Comparison of ENCODE assay signal across 25 cellular contexts in genomic region chr4:156571146-156571545, GRCh38.
"Had no signal": no experiment of that assay in that cellular context is flagged by ENCODE, and none has a peak within 500 bp of the region (broad histone marks: within the 10 kb centered on the region; RNA-seq: fewer than 3 reads in every experiment).

No MANE protein-coding gene starts in this region.

- H3K36me3 ChIP-seq: breast epithelium, colonic mucosa, gastroesophageal sphincter, neutrophil, ovary, sigmoid colon, stomach, thyroid gland had no signal

- H3K9me3 ChIP-seq: breast epithelium, colonic mucosa, gastroesophageal sphincter, neutrophil, ovary, sigmoid colon, stomach, thyroid gland had no signal

- H3K4me3 ChIP-seq: breast epithelium, colonic mucosa, dorsolateral prefrontal cortex, gastroesophageal sphincter, ovary, sigmoid colon, smooth muscle cell, stomach, thyroid gland had no signal

- ATAC-seq: activated CD8-positive, alpha-beta memory T cell treated with anti-CD3 and anti-CD28 coated beads, Interleukin-2, amount 10 ng/mL, durations not matched to agents 7 days and 5 days; activated CD8-positive, alpha-beta T cell treated with anti-CD3 and anti-CD28 coated beads, Interleukin-2, amount 10 ng/mL, durations not matched to agents 7 days and 5 days; activated naive CD8-positive, alpha-beta T cell treated with anti-CD3 and anti-CD28 coated beads, Interleukin-2, amount 50 U/mL, for 24 hours; effector memory CD8-positive, alpha-beta T cell; gastroesophageal sphincter; stimulated activated naive B cell treated with anti-CD40 and anti-IgM and Interleukin-4, amounts not matched to agents 10 μg/mL and 1 μg/mL and 100 μg/mL, for 72 hours had no signal

- H3K27ac ChIP-seq: breast epithelium, colonic mucosa, dorsolateral prefrontal cortex, gastroesophageal sphincter, neutrophil, ovary, sigmoid colon, stomach, thyroid gland had no signal

- H3K4me2 ChIP-seq: smooth muscle cell had no signal

- H3K4me1 ChIP-seq: breast epithelium, colonic mucosa, gastroesophageal sphincter, stomach, thyroid gland had no signal

- DNase-seq: activated B cell treated with CpG ODN at 0.5 μM for 24 hours; activated CD4-positive, alpha-beta T cell treated with anti-CD3 and anti-CD28 coated beads, Interleukin-2, amount 50 U/mL, for 1 hour; activated CD8-positive, alpha-beta memory T cell treated with anti-CD3 and anti-CD28 coated beads, Interleukin-2, amount 10 ng/mL, durations not matched to agents 7 days and 5 days; activated CD8-positive, alpha-beta T cell treated with anti-CD3 and anti-CD28 coated beads, Interleukin-2, amount 10 ng/mL, durations not matched to agents 7 days and 5 days; activated naive CD8-positive, alpha-beta T cell treated with anti-CD3 and anti-CD28 coated beads, Interleukin-2, amount 50 U/mL, for 24 hours; activated T-cell treated with anti-CD3 and anti-CD28 coated beads, Interleukin-2, amount 50 U/mL, for 48 hours; cerebellar nuclear complex; colonic mucosa; dorsolateral prefrontal cortex; effector memory CD8-positive, alpha-beta T cell; erythroblast; kidney glomerular epithelial cell; mammary epithelial cell; ovary; sigmoid colon; stimulated activated CD4-positive, alpha-beta T cell treated with anti-CD3 and anti-CD28 coated beads, Interleukin-15, amount 100 ng/mL, for 24 hours; stimulated activated CD4-positive, alpha-beta T cell treated with anti-CD3 and anti-CD28 coated beads, Interleukin-2, amount 100 ng/mL, for 24 hours; stimulated activated naive B cell treated with anti-CD40 and anti-IgM and Interleukin-4, amounts not matched to agents 10 μg/mL and 1 μg/mL and 100 μg/mL, for 72 hours; stomach; T-helper 1 cell; thyroid gland had no signal

- H3K27me3 ChIP-seq: breast epithelium, colonic mucosa, dorsolateral prefrontal cortex, gastroesophageal sphincter, neutrophil, ovary, sigmoid colon, stomach, thyroid gland had no signal
